ENCODE assay signal across 16 cellular contexts in genomic region chr6:25387483-25387882, GRCh38.
DNase-seq lines count a peak whose midpoint lies in the region; ATAC-seq, FAIRE-seq and TF ChIP-seq lines count a peak whose summit lies in the region.
"Had no signal": no experiment of that assay in that cellular context is flagged by ENCODE, and none has a peak within 500 bp of the region (broad histone marks: within the 10 kb centered on the region; RNA-seq: fewer than 3 reads in every experiment).

No MANE protein-coding gene starts in this region.

- intact Hi-C loops in lower lobe of right lung (cut with DNase I) (no loop called here), A673 (cut with micrococcal nuclease; ENCODE audit: unreplicated experiment) (no loop called here)

- no TSS peak for BruUV-seq in A673 (replicated peaks; lab: Mats Ljungman, UMichigan)

- no peak overlapping the region for H3K4me3 Mint-ChIP-seq in endothelial cell (ENCODE audit: unreplicated experiment)
- H3K4me3 Mint-ChIP-seq: activated CD8-positive, alpha-beta memory T cell treated with anti-CD3 and anti-CD28 coated beads, Interleukin-2, amount 10 ng/mL, durations not matched to agents 7 days and 5 days; activated naive CD4-positive, alpha-beta T cell treated with anti-CD3 and anti-CD28 coated beads, Interleukin-2, amount 10 ng/mL, durations not matched to agents 7 days and 5 days had no signal

- no peak overlapping the region for H3K27ac ChIP-seq in lower lobe of right lung
- H3K27ac ChIP-seq in A673 (ENCODE audit: low read depth, low read length, poor library complexity, severe bottlenecking), result no peak overlapping the region
- H3K27ac ChIP-seq: body of pancreas, WERI-Rb-1 had no signal

- no peaks in the 10 kb centered on the region for H3K36me3 ChIP-seq in lower lobe of right lung
- no peaks in the 10 kb centered on the region for H3K36me3 ChIP-seq in A673 (ENCODE audit: insufficient read depth, low read length, poor library complexity, severe bottlenecking)
- H3K36me3 ChIP-seq: WERI-Rb-1 had no signal

- DNase-seq in GM18507 (ENCODE audit: extremely low spot score, insufficient read length, low read depth) (no peak), germinal center (ENCODE audit: low spot score) (peak; percentile 49), lower lobe of right lung (no peak), DMS79 treated with DMSO at 0.1 percent for 48 hours (lab: John Stamatoyannopoulos, UW) (no peak), endothelial cell (ENCODE audit: low spot score) (no peak), A673 (ENCODE audit: low spot score) (no peak)
- DNase-seq: activated CD8-positive, alpha-beta memory T cell treated with anti-CD3 and anti-CD28 coated beads, Interleukin-2, amount 10 ng/mL, durations not matched to agents 7 days and 5 days; activated naive CD4-positive, alpha-beta T cell treated with anti-CD3 and anti-CD28 coated beads, Interleukin-2, amount 10 ng/mL, durations not matched to agents 7 days and 5 days; body of pancreas; DMS 273 treated with DMSO at 0.1 percent for 48 hours; IMR-90; naive thymus-derived CD8-positive, alpha-beta T cell; NCI-H226; WERI-Rb-1 had no signal

- H3K9me3 ChIP-seq in lower lobe of right lung, result no peaks in the 10 kb centered on the region
- H3K9me3 ChIP-seq in A673 (ENCODE audit: low read depth, low read length, poor library complexity, severe bottlenecking), result no peaks in the 10 kb centered on the region
- H3K9me3 ChIP-seq: body of pancreas had no signal

- ATAC-seq in GM21423 (IDR thresholded peaks at IDR 0.05; ENCODE audit: unreplicated experiment) (peak; percentile 70), HG03159 (IDR thresholded peaks at IDR 0.05; ENCODE audit: unreplicated experiment) (peak; percentile 76), lower lobe of right lung (no peak)
- ATAC-seq: activated CD8-positive, alpha-beta memory T cell treated with anti-CD3 and anti-CD28 coated beads, Interleukin-2, amount 10 ng/mL, durations not matched to agents 7 days and 5 days; body of pancreas; naive thymus-derived CD8-positive, alpha-beta T cell had no signal

- FAIRE-seq in GM18507 (lab: Jason Lieb, UNC), result peak; percentile 83

- no peak overlapping the region for H3K27ac Mint-ChIP-seq in endothelial cell (ENCODE audit: unreplicated experiment)
- H3K27ac Mint-ChIP-seq: activated CD8-positive, alpha-beta memory T cell treated with anti-CD3 and anti-CD28 coated beads, Interleukin-2, amount 10 ng/mL, durations not matched to agents 7 days and 5 days; activated naive CD4-positive, alpha-beta T cell treated with anti-CD3 and anti-CD28 coated beads, Interleukin-2, amount 10 ng/mL, durations not matched to agents 7 days and 5 days had no signal

- H3K4me1 ChIP-seq in lower lobe of right lung (peaks cover 11% of the 10 kb centered on the region), A673 (ENCODE audit: insufficient read depth, low read length, poor library complexity, severe bottlenecking) (no peaks in the 10 kb centered on the region)
- H3K4me1 ChIP-seq: body of pancreas had no signal

- no peak for TF ChIP-seq CTCF in lower lobe of right lung (IDR thresholded peaks at IDR 0.05)
- no peak for TF ChIP-seq CTCF in endothelial cell (IDR thresholded peaks at IDR 0.05; ENCODE audit: unreplicated experiment)
- no peak for TF ChIP-seq CTCF in A673 (conservative IDR thresholded peaks at IDR 0.05; ENCODE audit: low read depth, low read length)

- CTCF ChIA-PET in A673 (lab: Charles Lee), result no interaction called here

- H3K9me3 Mint-ChIP-seq in endothelial cell (ENCODE audit: unreplicated experiment), result no peaks in the 10 kb centered on the region
- H3K9me3 Mint-ChIP-seq: activated naive CD4-positive, alpha-beta T cell treated with anti-CD3 and anti-CD28 coated beads, Interleukin-2, amount 10 ng/mL, durations not matched to agents 7 days and 5 days had no signal

- H3K4me3 ChIP-seq in lower lobe of right lung (no peak overlapping the region), A673 (ENCODE audit: low read depth, low read length, poor library complexity, severe bottlenecking) (no peak overlapping the region)
- H3K4me3 ChIP-seq: body of pancreas had no signal

- POLR2A ChIA-PET in A673 (lab: Charles Lee; ENCODE audit: low non-redundant PET), result interaction anchor here (0.7 kb wide), 1 partner anchor 25 kb away, joined by 3 read pairs; no protein-coding TSS in a partner anchor

- no peaks in the 10 kb centered on the region for H3K27me3 Mint-ChIP-seq in endothelial cell (ENCODE audit: unreplicated experiment)
- H3K27me3 Mint-ChIP-seq: activated CD8-positive, alpha-beta memory T cell treated with anti-CD3 and anti-CD28 coated beads, Interleukin-2, amount 10 ng/mL, durations not matched to agents 7 days and 5 days; activated naive CD4-positive, alpha-beta T cell treated with anti-CD3 and anti-CD28 coated beads, Interleukin-2, amount 10 ng/mL, durations not matched to agents 7 days and 5 days; naive thymus-derived CD8-positive, alpha-beta T cell had no signal

- peaks cover 24% of the 10 kb centered on the region for H3K4me1 Mint-ChIP-seq in endothelial cell (ENCODE audit: unreplicated experiment)
- H3K4me1 Mint-ChIP-seq: activated naive CD4-positive, alpha-beta T cell treated with anti-CD3 and anti-CD28 coated beads, Interleukin-2, amount 10 ng/mL, durations not matched to agents 7 days and 5 days had no signal

- no peaks in the 10 kb centered on the region for H3K36me3 Mint-ChIP-seq in endothelial cell (ENCODE audit: low read depth, unreplicated experiment)
- H3K36me3 Mint-ChIP-seq: activated CD8-positive, alpha-beta memory T cell treated with anti-CD3 and anti-CD28 coated beads, Interleukin-2, amount 10 ng/mL, durations not matched to agents 7 days and 5 days; activated naive CD4-positive, alpha-beta T cell treated with anti-CD3 and anti-CD28 coated beads, Interleukin-2, amount 10 ng/mL, durations not matched to agents 7 days and 5 days had no signal

- H3K27me3 ChIP-seq in lower lobe of right lung (ENCODE audit: low read depth) (no peaks in the 10 kb centered on the region), A673 (replicated peaks; ENCODE audit: insufficient read depth, low read depth, low read length, poor library complexity) (no peaks in the 10 kb centered on the region)
- H3K27me3 ChIP-seq: body of pancreas had no signal

Comparison
In these comparisons a context has a peak if more than half of its experiments do, and no peak if none do; other contexts are left out.
1. ATAC-seq: peak in GM21423 (single experiment) and HG03159 (single experiment); none in lower lobe of right lung (0 of 2).